Comparison of ENCODE assay signal across 24 cellular contexts in the genomic region with DNA sequence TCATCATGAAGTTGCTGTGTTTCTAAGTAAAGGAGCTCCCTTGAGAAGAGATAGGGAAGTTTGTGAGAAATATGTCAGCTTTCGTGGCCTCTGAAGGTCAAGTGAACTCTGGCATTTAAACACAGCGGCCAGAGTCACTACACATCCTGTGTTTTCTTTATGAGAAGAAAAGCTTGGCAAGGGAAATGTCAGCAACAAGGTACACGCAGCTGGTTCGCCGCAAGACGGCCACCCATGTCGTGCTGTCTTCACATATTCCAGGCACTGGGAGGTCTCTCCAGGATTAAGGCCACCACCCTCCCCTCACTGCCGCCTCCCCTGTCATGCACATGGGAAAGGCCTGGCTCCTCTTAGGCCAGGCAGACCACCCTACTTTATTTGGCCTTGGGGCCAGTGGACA. TPM values are rescaled to one million over a fixed set of nuclear protein-coding genes. Genes with fewer than 3 reads are reported as not detected.
DNase-seq lines count a peak whose midpoint lies in the region; ATAC-seq, FAIRE-seq and TF ChIP-seq lines count a peak whose summit lies in the region.
"Had no signal": no experiment of that assay in that cellular context is flagged by ENCODE, and none has a peak within 500 bp of the region (broad histone marks: within the 10 kb centered on the region; RNA-seq: fewer than 3 reads in every experiment).

No MANE protein-coding gene starts in this region.

- H3K4me3 ChIP-seq in A549 (no peak overlapping the region), SJCRH30 (no peak overlapping the region), WERI-Rb-1 (ENCODE audit: low read depth, low read length) (no peak overlapping the region)
- H3K4me3 ChIP-seq: BLaER1 treated with 17β-estradiol and CSF1 and Interleukin-3, amounts not matched to agents 10 nM and 100 nM had no signal

- 71% methylated on average over 8 of the region's 8 CpGs for WGBS in A549 (ENCODE audit: missing lambda C conversion rate)

- POLR2A ChIA-PET in A549 (lab: Yijun Ruan, JAX) = no interaction called here

- H3K4me1 ChIP-seq in A549 = 0 out of 3 replicates have a peak, but pooled peaks cover 2% of the 10 kb centered on the region
- peaks cover 32% of the 10 kb centered on the region for H3K4me1 ChIP-seq in SJCRH30

- no peak for TF ChIP-seq RAD21 in A549 (conservative IDR thresholded peaks at IDR 0.05 in 1 of 2, IDR thresholded peaks at IDR 0.05 in 1 of 2)

- no peak overlapping the region for H3K27ac ChIP-seq in A549
- no peak overlapping the region; the same call in 1 of the 2 replicates for H3K27ac ChIP-seq in SJCRH30
- H3K27ac ChIP-seq in WERI-Rb-1 = no peak overlapping the region
- H3K27ac ChIP-seq: BLaER1 treated with 17β-estradiol and CSF1 and Interleukin-3, amounts not matched to agents 10 nM and 100 nM; HL-60 had no signal

- no peaks in the 10 kb centered on the region for H3K36me3 ChIP-seq in SJCRH30
- no peaks in the 10 kb centered on the region for H3K36me3 ChIP-seq in WERI-Rb-1
- H3K36me3 ChIP-seq: BLaER1 treated with 17β-estradiol and CSF1 and Interleukin-3, amounts not matched to agents 10 nM and 100 nM had no signal

- H3K27me3 ChIP-seq in SJCRH30 (no peaks in the 10 kb centered on the region), WERI-Rb-1 (ENCODE audit: insufficient read depth, low read depth, severe bottlenecking) (no peaks in the 10 kb centered on the region)
- H3K27me3 ChIP-seq: BLaER1 treated with 17β-estradiol and CSF1 and Interleukin-3, amounts not matched to agents 10 nM and 100 nM had no signal

- H3K9me3 ChIP-seq in A549 = no peaks in the 10 kb centered on the region
- H3K9me3 ChIP-seq in SJCRH30 (replicated peaks) = no peaks in the 10 kb centered on the region
- H3K9me3 ChIP-seq in WERI-Rb-1 (ENCODE audit: severe bottlenecking) = no peaks in the 10 kb centered on the region

- no peak for DNase-seq in A549 (ENCODE audit: low read depth in 1 of 2, low spot score in 1 of 2)
- DNase-seq in SJCRH30 = peak; percentile 96 to 97
- DNase-seq in mucosa of gallbladder (ENCODE audit: low spot score) = peak; percentile 19
- no peak for DNase-seq in WERI-Rb-1
- no peak for DNase-seq in pons (ENCODE audit: low spot score)
- DNase-seq: AML-193; CD4-positive, alpha-beta T cell; NCI-H1105; NCI-H1436 treated with DMSO at 0.1 percent for 48 hours; NCI-H187 treated with DMSO at 0.1 percent for 48 hours; NCI-H2171 treated with DMSO at 0.1 percent for 48 hours; NCI-H345; NCI-H510A treated with DMSO at 0.1 percent for 48 hours; NCI-H748 treated with DMSO at 0.1 percent for 48 hours; NK-92 treated with Interleukin-12 subunit alpha and Interleukin-12 subunit beta, amount 100 ng/mL, for 24 hours; PC-3 had no signal

- no peak for TF ChIP-seq EP300 in A549 (IDR thresholded peaks at IDR 0.05)

- no peak overlapping the region for H3K4me2 ChIP-seq in A549
- H3K4me2 ChIP-seq: BLaER1 treated with 17β-estradiol and CSF1 and Interleukin-3, amounts not matched to agents 10 nM and 100 nM had no signal

- ATAC-seq in A549 (peak in 1 of 2 experiments; percentile 30; a peak in 1 of 6 replicates), esophagus mucosa (peak; percentile 20), HG03095 (IDR thresholded peaks at IDR 0.05; ENCODE audit: unreplicated experiment) (no peak)
- ATAC-seq: PC-3, Right ventricle myocardium inferior had no signal

- peak; percentile 36 for FAIRE-seq in A549 (lab: Jason Lieb, UNC)
- FAIRE-seq: A204.1, G401.6, H54 had no signal

- CTCF ChIA-PET in A549 (lab: Yijun Ruan, JAX) = interaction anchor here (0.7 to 5.7 kb wide), 6 partner anchors 8 to 128 kb away, joined by 3 to 40 read pairs (median 4); partner anchors contain the start of gene RASD1

- no peak for TF ChIP-seq CTCF in A549 (IDR thresholded peaks at IDR 0.05)
- TF ChIP-seq CTCF in WERI-Rb-1 (IDR thresholded peaks at IDR 0.05; ENCODE audit: low read depth, low read length) = no peak

- no peak for TF ChIP-seq POLR2A in A549 (IDR thresholded peaks at IDR 0.05; ENCODE audit: low read length)

TF ChIP-seq in A549, 52 proteins besides CTCF, POLR2A, EP300 and RAD21 (continues in another document):
- TF ChIP-seq HEYL (CRISPR knock-in tag; IDR thresholded peaks at IDR 0.05) (no peak), CEBPB (IDR thresholded peaks at IDR 0.05) (no peak), TFCP2L1 (CRISPR knock-in tag; IDR thresholded peaks at IDR 0.05) (no peak), RNF2 (IDR thresholded peaks at IDR 0.05; ENCODE audit: borderline replicate concordance, low read depth) (no peak), PHF8 (IDR thresholded peaks at IDR 0.05; ENCODE audit: borderline replicate concordance, low read depth) (no peak), JUN (IDR thresholded peaks at IDR 0.05) (no peak), ELK1 (IDR thresholded peaks at IDR 0.05; ENCODE audit: low read depth, low read length) (no peak)
- TF ChIP-seq, protein P1, sequence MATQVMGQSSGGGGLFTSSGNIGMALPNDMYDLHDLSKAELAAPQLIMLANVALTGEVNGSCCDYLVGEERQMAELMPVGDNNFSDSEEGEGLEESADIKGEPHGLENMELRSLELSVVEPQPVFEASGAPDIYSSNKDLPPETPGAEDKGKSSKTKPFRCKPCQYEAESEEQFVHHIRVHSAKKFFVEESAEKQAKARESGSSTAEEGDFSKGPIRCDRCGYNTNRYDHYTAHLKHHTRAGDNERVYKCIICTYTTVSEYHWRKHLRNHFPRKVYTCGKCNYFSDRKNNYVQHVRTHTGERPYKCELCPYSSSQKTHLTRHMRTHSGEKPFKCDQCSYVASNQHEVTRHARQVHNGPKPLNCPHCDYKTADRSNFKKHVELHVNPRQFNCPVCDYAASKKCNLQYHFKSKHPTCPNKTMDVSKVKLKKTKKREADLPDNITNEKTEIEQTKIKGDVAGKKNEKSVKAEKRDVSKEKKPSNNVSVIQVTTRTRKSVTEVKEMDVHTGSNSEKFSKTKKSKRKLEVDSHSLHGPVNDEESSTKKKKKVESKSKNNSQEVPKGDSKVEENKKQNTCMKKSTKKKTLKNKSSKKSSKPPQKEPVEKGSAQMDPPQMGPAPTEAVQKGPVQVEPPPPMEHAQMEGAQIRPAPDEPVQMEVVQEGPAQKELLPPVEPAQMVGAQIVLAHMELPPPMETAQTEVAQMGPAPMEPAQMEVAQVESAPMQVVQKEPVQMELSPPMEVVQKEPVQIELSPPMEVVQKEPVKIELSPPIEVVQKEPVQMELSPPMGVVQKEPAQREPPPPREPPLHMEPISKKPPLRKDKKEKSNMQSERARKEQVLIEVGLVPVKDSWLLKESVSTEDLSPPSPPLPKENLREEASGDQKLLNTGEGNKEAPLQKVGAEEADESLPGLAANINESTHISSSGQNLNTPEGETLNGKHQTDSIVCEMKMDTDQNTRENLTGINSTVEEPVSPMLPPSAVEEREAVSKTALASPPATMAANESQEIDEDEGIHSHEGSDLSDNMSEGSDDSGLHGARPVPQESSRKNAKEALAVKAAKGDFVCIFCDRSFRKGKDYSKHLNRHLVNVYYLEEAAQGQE (IDR thresholded peaks at IDR 0.05) = no peak
- TF ChIP-seq, protein P2, sequence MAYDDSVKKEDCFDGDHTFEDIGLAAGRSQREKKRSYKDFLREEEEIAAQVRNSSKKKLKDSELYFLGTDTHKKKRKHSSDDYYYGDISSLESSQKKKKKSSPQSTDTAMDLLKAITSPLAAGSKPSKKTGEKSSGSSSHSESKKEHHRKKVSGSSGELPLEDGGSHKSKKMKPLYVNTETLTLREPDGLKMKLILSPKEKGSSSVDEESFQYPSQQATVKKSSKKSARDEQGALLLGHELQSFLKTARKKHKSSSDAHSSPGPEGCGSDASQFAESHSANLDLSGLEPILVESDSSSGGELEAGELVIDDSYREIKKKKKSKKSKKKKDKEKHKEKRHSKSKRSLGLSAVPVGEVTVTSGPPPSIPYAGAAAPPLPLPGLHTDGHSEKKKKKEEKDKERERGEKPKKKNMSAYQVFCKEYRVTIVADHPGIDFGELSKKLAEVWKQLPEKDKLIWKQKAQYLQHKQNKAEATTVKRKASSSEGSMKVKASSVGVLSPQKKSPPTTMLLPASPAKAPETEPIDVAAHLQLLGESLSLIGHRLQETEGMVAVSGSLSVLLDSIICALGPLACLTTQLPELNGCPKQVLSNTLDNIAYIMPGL (CRISPR knock-in tag; IDR thresholded peaks at IDR 0.05; ENCODE audit: borderline replicate concordance) = no peak
- TF ChIP-seq, protein P3, sequence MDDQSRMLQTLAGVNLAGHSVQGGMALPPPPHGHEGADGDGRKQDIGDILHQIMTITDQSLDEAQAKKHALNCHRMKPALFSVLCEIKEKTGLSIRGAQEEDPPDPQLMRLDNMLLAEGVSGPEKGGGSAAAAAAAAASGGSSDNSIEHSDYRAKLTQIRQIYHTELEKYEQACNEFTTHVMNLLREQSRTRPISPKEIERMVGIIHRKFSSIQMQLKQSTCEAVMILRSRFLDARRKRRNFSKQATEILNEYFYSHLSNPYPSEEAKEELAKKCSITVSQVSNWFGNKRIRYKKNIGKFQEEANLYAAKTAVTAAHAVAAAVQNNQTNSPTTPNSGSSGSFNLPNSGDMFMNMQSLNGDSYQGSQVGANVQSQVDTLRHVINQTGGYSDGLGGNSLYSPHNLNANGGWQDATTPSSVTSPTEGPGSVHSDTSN (IDR thresholded peaks at IDR 0.05) = no peak

RNA-seq across cellular contexts. Expression of gene PEMT, which starts 33.3 kb away (rescaled TPM):
- polyA plus RNA-seq in A549 (2011; rRNA removed) (47.8 and 62.4 TPM in 2 replicates), A549 (2017; fragmentation: RNase III; extraction: RNeasy Plus Mini Kit Qiagen cat#74134 plus additional on column Dnase treatment) (40.1 to 47.5 TPM (median 43.0 TPM) in 3 replicates)
- polyA plus RNA-seq in A549 (2012; cell fraction: cytosol; rRNA removed) = 88.6 and 124 TPM in 2 replicates
- polyA plus RNA-seq in A549 (2012; cell fraction: nucleus; rRNA removed) = 78.3 and 88.5 TPM in 2 replicates
- 34.0 and 49.1 TPM in 2 replicates for polyA minus RNA-seq in A549 (2011; rRNA and poly(A)+ RNA removed)
- 62.5 and 65.2 TPM in 2 replicates for total RNA-seq in SJCRH30 (2014; rRNA removed; shearing (Covaris generic))
- total RNA-seq in esophagus mucosa (29.5 TPM), mucosa of gallbladder (18.5 TPM)

RNA-seq across cellular contexts. Expression of gene RAI1, which starts 56.5 kb away (rescaled TPM):
- polyA plus RNA-seq in A549 (2011; rRNA removed) (3.5 and 7.1 TPM in 2 replicates), A549 (2017; fragmentation: RNase III; extraction: RNeasy Plus Mini Kit Qiagen cat#74134 plus additional on column Dnase treatment) (18.9 to 23.8 TPM (median 23.3 TPM) in 3 replicates)
- polyA plus RNA-seq in A549 (2012; cell fraction: cytosol; rRNA removed) = 7.1 and 11.2 TPM in 2 replicates
- polyA plus RNA-seq in A549 (2012; cell fraction: nucleus; rRNA removed) = 27.6 and 28.1 TPM in 2 replicates
- polyA minus RNA-seq in A549 (2011; rRNA and poly(A)+ RNA removed) = 5.7 and 9.7 TPM in 2 replicates
- 63.6 and 72.2 TPM in 2 replicates for total RNA-seq in SJCRH30 (2014; rRNA removed; shearing (Covaris generic))
- total RNA-seq in esophagus mucosa (20.4 TPM), mucosa of gallbladder (60.3 TPM)

Comparison
In these comparisons a context has a peak if more than half of its experiments do, and no peak if none do; other contexts are left out.
1. DNase-seq: peak in SJCRH30 (2 of 2) and mucosa of gallbladder (single experiment); none in A549 (0 of 2), WERI-Rb-1 (single experiment) and pons (single experiment).